Comparison of ENCODE assay signal across 7 cellular contexts in genomic region chr4:117085185-117085701, GRCh38. TPM values are rescaled to one million over a fixed set of nuclear protein-coding genes. Genes with fewer than 3 reads are reported as not detected.
DNase-seq lines count a peak whose midpoint lies in the region; ATAC-seq and TF ChIP-seq lines count a peak whose summit lies in the region.

Gene TRAM1L1 (minus strand): TSS chr4:117085576. CDS start chr4:117085393, 183 bp downstream.

- 1 to 15% methylated on average over 24 to 41 of the region's 41 CpGs for WGBS in upper lobe of left lung, 2 donors

- ATAC-seq in GM18498 (IDR thresholded peaks at IDR 0.05; ENCODE audit: unreplicated experiment): peak; percentile 85
- ATAC-seq in mucosa of descending colon: peak; percentile 76
- ATAC-seq in upper lobe of left lung (ENCODE audit: low FRiP score in 2 of 2): peak; percentile 79 to 95
- ATAC-seq in HG02798 (IDR thresholded peaks at IDR 0.05; ENCODE audit: poor library complexity, unreplicated experiment): no peak

- H3K27me3 ChIP-seq in upper lobe of left lung: no peaks in the 10 kb centered on the region

- H3K36me3 ChIP-seq in mucosa of descending colon (ENCODE audit: low read depth) (no peaks in the 10 kb centered on the region), upper lobe of left lung (no peaks in the 10 kb centered on the region)

- DNase-seq in HuH-7 (ENCODE audit: low spot score): peak; percentile 62
- no peak for DNase-seq in T-helper 2 cell treated with Interferon-gamma antibody and Interleukin-4, amounts not matched to agents 5 μg/mL and 100 μg/mL, for 36 hours (ENCODE audit: low spot score)
- DNase-seq in fibroblast of gingiva (ENCODE audit: low read depth): peak; percentile 57
- peak; percentile 44 to 58 (median 55) for DNase-seq in mucosa of descending colon
- DNase-seq in upper lobe of left lung: peak; percentile 37 to 89

- no peak for TF ChIP-seq EP300 in upper lobe of left lung (IDR thresholded peaks at IDR 0.05)

- no peaks in the 10 kb centered on the region for H3K36me3 Mint-ChIP-seq in T-helper 2 cell treated with Interferon-gamma antibody and Interleukin-4, amounts not matched to agents 5 μg/mL and 100 μg/mL, for 36 hours (ENCODE audit: low read depth)

- intact Hi-C loops in mucosa of descending colon (cut with DNase I, micrococcal nuclease): no loop called here

- no peak for TF ChIP-seq POLR2A in upper lobe of left lung (IDR thresholded peaks at IDR 0.05)

- H3K4me3 Mint-ChIP-seq in T-helper 2 cell treated with Interferon-gamma antibody and Interleukin-4, amounts not matched to agents 5 μg/mL and 100 μg/mL, for 36 hours: peak within 1 kb of the TSS; percentile 65

- no peaks in the 10 kb centered on the region for H3K9me3 Mint-ChIP-seq in T-helper 2 cell treated with Interferon-gamma antibody and Interleukin-4, amounts not matched to agents 5 μg/mL and 100 μg/mL, for 36 hours

- no peak within 1 kb of the TSS for H3K4me3 ChIP-seq in mucosa of descending colon
- peak within 1 kb of the TSS; percentile 50 to 61 (median 55) for H3K4me3 ChIP-seq in upper lobe of left lung

- H3K27me3 Mint-ChIP-seq in T-helper 2 cell treated with Interferon-gamma antibody and Interleukin-4, amounts not matched to agents 5 μg/mL and 100 μg/mL, for 36 hours (ENCODE audit: low read depth): no peaks in the 10 kb centered on the region

- H3K4me1 ChIP-seq in mucosa of descending colon (ENCODE audit: low read depth) (no peaks in the 10 kb centered on the region), upper lobe of left lung (peaks cover 0 to 5% (median 0%) of the 10 kb centered on the region in 4 donors)

- no peak for TF ChIP-seq CTCF in mucosa of descending colon (IDR thresholded peaks at IDR 0.05)
- TF ChIP-seq CTCF in upper lobe of left lung (IDR thresholded peaks at IDR 0.05): no peak

- no peak within 1 kb of the TSS for H3K27ac Mint-ChIP-seq in T-helper 2 cell treated with Interferon-gamma antibody and Interleukin-4, amounts not matched to agents 5 μg/mL and 100 μg/mL, for 36 hours

- peak within 1 kb of the TSS in 2 of 4 donors; percentile 65 to 78 for H3K27ac ChIP-seq in upper lobe of left lung

- no peaks in the 10 kb centered on the region for H3K4me1 Mint-ChIP-seq in T-helper 2 cell treated with Interferon-gamma antibody and Interleukin-4, amounts not matched to agents 5 μg/mL and 100 μg/mL, for 36 hours (ENCODE audit: low read depth)

- H3K9me3 ChIP-seq in mucosa of descending colon (no peaks in the 10 kb centered on the region), upper lobe of left lung (no peaks in the 10 kb centered on the region)

RNA-seq across cellular contexts. Expression of gene TRAM1L1, which starts in this region (rescaled TPM):
- total RNA-seq in mucosa of descending colon: under 1 TPM; 0.38 to 0.80 (median 0.79) TPM
- total RNA-seq in upper lobe of left lung: 1 to 10 TPM in 4 of 6 donors, under 1 TPM in 2; 0.33 to 2.1 (median 1.2) TPM

Comparison
In these comparisons a context has a peak if more than half of its experiments do, and no peak if none do; other contexts are left out.
1. Peak in DNase-seq and ATAC-seq in mucosa of descending colon; RNA of the gene not detected or under 1 TPM.